22 cellular contexts compared by ENCODE assay signal in the genomic region with DNA sequence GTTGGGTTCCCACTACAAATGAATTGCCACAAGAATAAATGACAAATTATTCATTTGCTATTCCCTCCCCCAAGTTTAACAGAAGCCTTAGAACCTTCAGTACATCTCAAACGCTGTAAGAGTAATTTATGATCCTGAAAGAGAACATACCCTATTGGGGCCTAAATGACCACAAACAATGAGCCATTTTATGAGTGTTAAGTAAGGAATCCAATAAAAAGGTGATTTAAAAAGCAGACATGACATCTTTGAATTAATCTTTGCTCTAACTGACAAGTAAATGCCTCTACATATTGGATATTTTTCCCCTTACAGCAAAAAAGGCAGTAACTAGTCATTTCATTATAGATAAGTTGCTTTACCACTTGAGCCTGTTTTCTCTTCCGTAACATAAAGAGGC.
DNase-seq lines count a peak whose midpoint lies in the region; ATAC-seq and TF ChIP-seq lines count a peak whose summit lies in the region.
"Had no signal": no experiment of that assay in that cellular context is flagged by ENCODE, and none has a peak within 500 bp of the region (broad histone marks: within the 10 kb centered on the region; RNA-seq: fewer than 3 reads in every experiment).

No MANE protein-coding gene starts in this region.

- no peak overlapping the region for H3K27ac Mint-ChIP-seq in activated T-cell treated with anti-CD3 and anti-CD28 coated beads, Interleukin-2, amount 50 U/mL, for 72 hours
- H3K27ac Mint-ChIP-seq: CD4-positive, CD25-positive, alpha-beta regulatory T cell; GM23338; HFFc6; IgD-negative memory B cell had no signal

- no peak overlapping the region for H3K4me3 ChIP-seq in brain microvascular endothelial cell (ENCODE audit: low read depth, low read length)
- H3K4me3 ChIP-seq: BLaER1, GM23338, HAP-1 had no signal

- in situ Hi-C loops in brain microvascular endothelial cell (cut with HindIII; ENCODE audit: low pct_ligation_motif_present, low sequenced_read_pairs): no loop called here

- ATAC-seq in activated T-cell treated with anti-CD3 and anti-CD28 coated beads, Interleukin-2, amount 50 U/mL, for 72 hours (replicated peaks in 1 of 2): no peak
- ATAC-seq: GM23338 had no signal

- H3K27me3 ChIP-seq in brain microvascular endothelial cell (replicated peaks): no peaks in the 10 kb centered on the region
- H3K27me3 ChIP-seq: BLaER1 had no signal

- peaks cover 1 to 4% of the 10 kb centered on the region in 2 donors for H3K9me3 Mint-ChIP-seq in activated T-cell treated with anti-CD3 and anti-CD28 coated beads, Interleukin-2, amount 50 U/mL, for 72 hours
- H3K9me3 Mint-ChIP-seq: GM23338 had no signal

- no peaks in the 10 kb centered on the region for H3K4me1 Mint-ChIP-seq in activated T-cell treated with anti-CD3 and anti-CD28 coated beads, Interleukin-2, amount 50 U/mL, for 72 hours (ENCODE audit: low read depth)
- H3K4me1 Mint-ChIP-seq: CD4-positive, CD25-positive, alpha-beta regulatory T cell; GM23338; IgD-negative memory B cell had no signal

- no peaks in the 10 kb centered on the region for H3K27me3 Mint-ChIP-seq in activated T-cell treated with anti-CD3 and anti-CD28 coated beads, Interleukin-2, amount 50 U/mL, for 72 hours (ENCODE audit: low read depth)
- H3K27me3 Mint-ChIP-seq: CD4-positive, CD25-positive, alpha-beta regulatory T cell; IgD-negative memory B cell had no signal

- TF ChIP-seq CTCF in brain microvascular endothelial cell (IDR thresholded peaks at IDR 0.05; ENCODE audit: low read depth, low read length, missing control alignments): no peak

- H3K36me3 ChIP-seq in brain microvascular endothelial cell (replicated peaks): no peaks in the 10 kb centered on the region
- H3K36me3 ChIP-seq: BLaER1, HAP-1 had no signal

- DNase-seq in NCI-H446 treated with DMSO at 0.1 percent for 48 hours (lab: John Stamatoyannopoulos, UW): peak; percentile 60
- no peak for DNase-seq in NCI-H446 (lab: John Stamatoyannopoulos, UW)
- peak; percentile 1 for DNase-seq in astrocyte of the hippocampus (ENCODE audit: low read depth, low spot score)
- DNase-seq in left kidney (ENCODE audit: low read depth, low spot score): peak; percentile 67
- DNase-seq in activated T-cell treated with anti-CD3 and anti-CD28 coated beads, Interleukin-2, amount 50 U/mL, for 72 hours: no peak
- no peak for DNase-seq in substantia nigra (lab: John Stamatoyannopoulos, UW)
- DNase-seq in brain microvascular endothelial cell: no peak
- DNase-seq: CD4-positive, CD25-positive, alpha-beta regulatory T cell; HFFc6; NCI-H1092; NCI-H1417 treated with DMSO at 0.1 percent for 48 hours; NCI-H1694 treated with DMSO at 0.1 percent for 48 hours; NCI-H2081; NCI-H345; NCI-H526; Right ventricle myocardium superior; RPMI8226 had no signal

- H3K27ac ChIP-seq in substantia nigra (ENCODE audit: low read depth, low read length, poor library complexity, severe bottlenecking) (no peak overlapping the region), brain microvascular endothelial cell (no peak overlapping the region)
- H3K27ac ChIP-seq: BLaER1, KMS-11 had no signal

- H3K4me3 Mint-ChIP-seq in activated T-cell treated with anti-CD3 and anti-CD28 coated beads, Interleukin-2, amount 50 U/mL, for 72 hours: no peak overlapping the region
- H3K4me3 Mint-ChIP-seq: CD4-positive, CD25-positive, alpha-beta regulatory T cell; GM23338; HFFc6; IgD-negative memory B cell had no signal

- no peaks in the 10 kb centered on the region for H3K36me3 Mint-ChIP-seq in activated T-cell treated with anti-CD3 and anti-CD28 coated beads, Interleukin-2, amount 50 U/mL, for 72 hours (ENCODE audit: insufficient read depth in 2 of 2)
- H3K36me3 Mint-ChIP-seq: CD4-positive, CD25-positive, alpha-beta regulatory T cell; IgD-negative memory B cell had no signal

Comparison
In these comparisons a context has a peak if more than half of its experiments do, and no peak if none do; other contexts are left out.
1. DNase-seq: peak in NCI-H446 treated with DMSO at 0.1 percent for 48 hours (single experiment), astrocyte of the hippocampus (single experiment) and left kidney (single experiment); none in NCI-H446 (0 of 2), activated T-cell treated with anti-CD3 and anti-CD28 coated beads, Interleukin-2, amount 50 U/mL, for 72 hours (0 of 2), substantia nigra (0 of 49) and brain microvascular endothelial cell (single experiment).